Comparison of ENCODE assay signal across 9 cellular contexts in genomic region chr19:48644355-48644754, GRCh38. TPM values are rescaled to one million over a fixed set of nuclear protein-coding genes. Genes with fewer than 3 reads are reported as not detected.
DNase-seq lines count a peak whose midpoint lies in the region; ATAC-seq and TF ChIP-seq lines count a peak whose summit lies in the region.
"Had no signal": no experiment of that assay in that cellular context is flagged by ENCODE, and none has a peak within 500 bp of the region (broad histone marks: within the 10 kb centered on the region; RNA-seq: fewer than 3 reads in every experiment).

No MANE protein-coding gene starts in this region.

- no peaks in the 10 kb centered on the region for H3K36me3 ChIP-seq in HCT116 (ENCODE audit: control insufficient read depth in 1 of 2, insufficient read depth in 2 of 2, low read length in 2 of 2)
- H3K36me3 ChIP-seq: neutrophil had no signal

- no peak for TF ChIP-seq RAD21 in HCT116 (IDR thresholded peaks at IDR 0.05; ENCODE audit: low read depth)

- H3K9me3 Mint-ChIP-seq in brain (peaks cover 0 to 2% (median 0%) of the 10 kb centered on the region in 5 experiments), osteocyte (ENCODE audit: unreplicated experiment) (no peaks in the 10 kb centered on the region)
- H3K9me3 Mint-ChIP-seq: activated CD4-positive, alpha-beta T cell treated with anti-CD3 and anti-CD28 coated beads, Interleukin-2, amount 10 ng/mL, durations not matched to agents 7 days and 5 days had no signal

- no peak for TF ChIP-seq POLR2A in HCT116 (IDR thresholded peaks at IDR 0.05; ENCODE audit: borderline replicate concordance, extremely low read depth, insufficient read depth, insufficient read length)

- POLR2A ChIA-PET in HCT116 (lab: Charles Lee), result interaction anchor here (1.4 to 2.5 kb wide), 4 partner anchors 11 to 110 kb away, joined by 3 to 27 read pairs (median 7); partner anchors contain the start of genes FGF21, RPL18 and SPHK2

- H3K4me3 Mint-ChIP-seq in brain (peak overlapping the region; percentile 90 to 94 (median 92)), osteocyte (ENCODE audit: unreplicated experiment) (peak overlapping the region; percentile 87)

- no peak overlapping the region for H2AFZ ChIP-seq in HCT116 (ENCODE audit: low read depth, low read length, poor library complexity, severe bottlenecking)

- H4K20me1 ChIP-seq in HCT116 (ENCODE audit: insufficient read depth), result no peaks in the 10 kb centered on the region

- no peaks in the 10 kb centered on the region for H3K9me2 ChIP-seq in HCT116 (ENCODE audit: insufficient read depth)

- H3K4me1 Mint-ChIP-seq in brain (peaks cover 31% of the 10 kb centered on the region), osteocyte (ENCODE audit: unreplicated experiment) (peaks cover 26% of the 10 kb centered on the region)

- H3K36me3 Mint-ChIP-seq in brain (no peaks in the 10 kb centered on the region), osteocyte (ENCODE audit: unreplicated experiment) (no peaks in the 10 kb centered on the region)

- peak overlapping the region; percentile 55 to 58 for H3K4me3 ChIP-seq in HCT116 (replicated peaks in 1 of 2; ENCODE audit: low read depth in 1 of 2, low read length in 2 of 2)

- intact Hi-C loops in HCT116 (cut with micrococcal nuclease), result no loop called here

- 0 out of 2 replicates have a peak overlapping the region, but pooled peaks have one; percentile 3 for H3K9ac ChIP-seq in HCT116 (ENCODE audit: low read length)

- RAD21 ChIA-PET in HCT116 (lab: Charles Lee; ENCODE audit: low non-redundant PET in 1 of 2, low total read pairs in 2 of 2, uncharacterized antibody in 2 of 2, unreplicated experiment in 2 of 2), result no interaction called here

- peak overlapping the region; percentile 85 for H3K4me2 ChIP-seq in HCT116 (ENCODE audit: low read length)

- no peaks in the 10 kb centered on the region for H3K27me3 ChIP-seq in HCT116 (ENCODE audit: insufficient read depth, low read length)

- no peaks in the 10 kb centered on the region for H3K79me2 ChIP-seq in HCT116 (ENCODE audit: insufficient read depth, low read length)

- peak overlapping the region; percentile 83; the same call in 1 of the 2 replicates for H3K27ac ChIP-seq in HCT116 (ENCODE audit: low read depth, low read length)
- H3K27ac ChIP-seq: neutrophil had no signal

- ATAC-seq in HCT116 (no peak), HG02973 (IDR thresholded peaks at IDR 0.05; ENCODE audit: unreplicated experiment) (no peak)

- TF ChIP-seq CTCF in HCT116 (IDR thresholded peaks at IDR 0.05 in 2 of 3, conservative IDR thresholded peaks at IDR 0.05 in 1 of 3; ENCODE audit: borderline replicate concordance in 1 of 3, insufficient read depth in 1 of 3, low read depth in 2 of 3, low read length in 2 of 3), result no peak
- TF ChIP-seq CTCF in brain (conservative IDR thresholded peaks at IDR 0.05), result no peak
- no peak for TF ChIP-seq CTCF in osteocyte (IDR thresholded peaks at IDR 0.05)

- H3K27ac Mint-ChIP-seq in brain, result peak overlapping the region; percentile 38 to 97 (median 94)
- H3K27ac Mint-ChIP-seq in osteocyte (ENCODE audit: unreplicated experiment), result no peak overlapping the region

- H3K9me3 ChIP-seq in HCT116 (ENCODE audit: control insufficient read depth in 1 of 2, insufficient read depth in 1 of 2, low read depth in 1 of 2, low read length in 2 of 2), result no peaks in the 10 kb centered on the region
- H3K9me3 ChIP-seq: neutrophil had no signal

- CTCF ChIA-PET in HCT116 (lab: Charles Lee), result interaction anchor here (2.4 kb wide), 1 partner anchor 16 kb away, joined by 8 read pairs; no protein-coding TSS in a partner anchor

- peaks cover 18 to 43% of the 10 kb centered on the region in 2 experiments for H3K4me1 ChIP-seq in HCT116 (ENCODE audit: control insufficient read depth in 1 of 2, insufficient read depth in 2 of 2, low read length in 2 of 2)

- no TSS peak for BruUV-seq in HCT116 (replicated peaks; lab: Mats Ljungman, UMichigan)

- DNase-seq in HCT116 (ENCODE audit: low read depth, low spot score), result no peak
- no peak for DNase-seq in osteocyte (ENCODE audit: extremely low spot score, unreplicated experiment)
- no peak for DNase-seq in mucosa of gallbladder (ENCODE audit: low spot score)
- no peak for DNase-seq in activated CD4-positive, alpha-beta T cell treated with anti-CD3 and anti-CD28 coated beads for 4 hours
- DNase-seq: foreskin melanocyte had no signal

- H3K27me3 Mint-ChIP-seq in brain, result peaks cover 3% of the 10 kb centered on the region
- peaks cover 6% of the 10 kb centered on the region for H3K27me3 Mint-ChIP-seq in osteocyte (ENCODE audit: unreplicated experiment)

TF ChIP-seq in HCT116, 20 proteins besides CTCF, POLR2A, EP300 and RAD21 (continues in another document):
- TF ChIP-seq TCF7L2 (IDR thresholded peaks at IDR 0.05; ENCODE audit: borderline replicate concordance, extremely low read depth, insufficient read depth, insufficient read length) (no peak), EZH2 (IDR thresholded peaks at IDR 0.05) (no peak), SP1 (IDR thresholded peaks at IDR 0.05; ENCODE audit: low read depth) (no peak), SRF (IDR thresholded peaks at IDR 0.05; ENCODE audit: low read depth) (no peak), ZBTB33 (IDR thresholded peaks at IDR 0.05; ENCODE audit: extremely low read depth, insufficient replicate concordance, low read length) (no peak), EZH2phosphoT487 (IDR thresholded peaks at IDR 0.05; ENCODE audit: borderline replicate concordance) (no peak), ELF1 (IDR thresholded peaks at IDR 0.05; ENCODE audit: borderline replicate concordance, low read depth) (no peak), CBX3 (IDR thresholded peaks at IDR 0.05; ENCODE audit: low read depth) (no peak), MAX (IDR thresholded peaks at IDR 0.05) (no peak), ATF3 (IDR thresholded peaks at IDR 0.05) (no peak)

RNA-seq across cellular contexts. Expression of gene CA11, which starts 1.6 kb away (rescaled TPM):
- total RNA-seq in HCT116 (2021; ENCODE audit: unreplicated experiment), result 29.6 TPM
- 36.9 and 43.3 TPM in 2 replicates for polyA plus RNA-seq in HCT116 (2012)
- 189 TPM for polyA plus RNA-seq in brain (ENCODE audit: insufficient read depth, low read depth, low replicate concordance)
- total RNA-seq in osteocyte, result 34.2 and 40.7 TPM in 2 replicates
- 46.2 TPM for total RNA-seq in mucosa of gallbladder

RNA-seq across cellular contexts. Expression of gene DBP, which starts 7.2 kb away (rescaled TPM):
- total RNA-seq in HCT116 (2021; ENCODE audit: unreplicated experiment) (45.9 TPM), osteocyte (18.5 and 20.3 TPM in 2 replicates), mucosa of gallbladder (39.9 TPM)
- 74.3 and 81.3 TPM in 2 replicates for polyA plus RNA-seq in HCT116 (2012)
- 53.2 TPM for polyA plus RNA-seq in brain (ENCODE audit: insufficient read depth, low read depth, low replicate concordance)

RNA-seq across cellular contexts. Expression of gene SPHK2, which starts 25.0 kb away (rescaled TPM):
- total RNA-seq in HCT116 (2021; ENCODE audit: unreplicated experiment) (19.9 TPM), osteocyte (34.4 and 34.7 TPM in 2 replicates), mucosa of gallbladder (51.8 TPM)
- 5.9 and 6.9 TPM in 2 replicates for polyA plus RNA-seq in HCT116 (2012)
- polyA plus RNA-seq in brain (ENCODE audit: insufficient read depth, low read depth, low replicate concordance), result 45.7 TPM

RNA-seq across cellular contexts. Expression of gene RPL18, which starts 25.4 kb away (rescaled TPM):
- total RNA-seq in HCT116 (2021; ENCODE audit: unreplicated experiment), result 2,006 TPM
- 3,599 and 4,255 TPM in 2 replicates for polyA plus RNA-seq in HCT116 (2012)
- 3,254 TPM for polyA plus RNA-seq in brain (ENCODE audit: insufficient read depth, low read depth, low replicate concordance)
- 1,287 and 1,310 TPM in 2 replicates for total RNA-seq in osteocyte
- total RNA-seq in mucosa of gallbladder, result 1,057 TPM

RNA-seq across cellular contexts. Expression of gene NTN5, which starts 28.5 kb away (rescaled TPM):
- 3.1 TPM for total RNA-seq in HCT116 (2021; ENCODE audit: unreplicated experiment)
- 1.4 and 1.6 TPM in 2 replicates for polyA plus RNA-seq in HCT116 (2012)
- polyA plus RNA-seq in brain (ENCODE audit: insufficient read depth, low read depth, low replicate concordance), result 0.78 TPM
- total RNA-seq in osteocyte, result 1.3 and 1.7 TPM in 2 replicates
- total RNA-seq in mucosa of gallbladder, result 0.46 TPM
